ENCODE assay signal across 16 cellular contexts in the genomic region with DNA sequence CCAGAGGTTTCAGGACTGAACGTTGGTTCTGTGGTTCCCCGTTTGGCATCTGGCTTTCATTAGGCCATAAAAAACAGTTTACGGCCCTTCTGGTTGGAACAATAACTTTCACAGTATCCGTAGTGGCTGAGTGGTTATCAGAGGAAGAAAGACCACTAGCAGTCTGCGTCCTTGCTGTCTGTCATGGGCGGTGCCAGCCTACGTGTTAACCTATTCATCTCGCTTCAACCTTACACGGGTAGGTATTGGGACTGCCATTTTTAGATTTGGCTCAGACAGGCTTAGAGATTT. TPM values are rescaled to one million over a fixed set of nuclear protein-coding genes. Genes with fewer than 3 reads are reported as not detected.
DNase-seq lines count a peak whose midpoint lies in the region; ATAC-seq and TF ChIP-seq lines count a peak whose summit lies in the region.
"Had no signal": no experiment of that assay in that cellular context is flagged by ENCODE, and none has a peak within 500 bp of the region (broad histone marks: within the 10 kb centered on the region; RNA-seq: fewer than 3 reads in every experiment).

No MANE protein-coding gene starts in this region.

- H3K4me1 ChIP-seq in SJCRH30: peaks cover 6% of the 10 kb centered on the region; the same call in 1 of the 2 replicates

- H3K4me3 ChIP-seq in WERI-Rb-1 (ENCODE audit: low read depth, low read length) (no peak overlapping the region), SJCRH30 (no peak overlapping the region)
- H3K4me3 ChIP-seq: neural progenitor cell, tibial nerve had no signal

- no peak for ATAC-seq in stimulated activated naive CD8-positive, alpha-beta T cell treated with anti-CD3 and anti-CD28 coated beads, Interleukin-15, Interleukin-2, amounts not matched to agents 100 U/mL and 50 U/mL, for 24 hours

- no peak for TF ChIP-seq CTCF in WERI-Rb-1 (IDR thresholded peaks at IDR 0.05; ENCODE audit: low read depth, low read length)

- H3K27ac ChIP-seq in WERI-Rb-1: no peak overlapping the region
- no peak overlapping the region for H3K27ac ChIP-seq in SJCRH30
- H3K27ac ChIP-seq: neural progenitor cell, tibial nerve had no signal

- H3K9me3 ChIP-seq in WERI-Rb-1 (ENCODE audit: severe bottlenecking): no peaks in the 10 kb centered on the region
- no peaks in the 10 kb centered on the region for H3K9me3 ChIP-seq in SJCRH30 (replicated peaks)
- H3K9me3 ChIP-seq: tibial nerve had no signal

- H3K36me3 ChIP-seq in WERI-Rb-1 (no peaks in the 10 kb centered on the region), SJCRH30 (no peaks in the 10 kb centered on the region)
- H3K36me3 ChIP-seq: neural progenitor cell, tibial nerve had no signal

- H3K27me3 ChIP-seq in WERI-Rb-1 (ENCODE audit: insufficient read depth, low read depth, severe bottlenecking): no peaks in the 10 kb centered on the region
- H3K27me3 ChIP-seq in SJCRH30: no peaks in the 10 kb centered on the region
- H3K27me3 ChIP-seq: neural progenitor cell, tibial nerve had no signal

- DNase-seq in NOMO-1 treated with DMSO at 0.1 percent for 48 hours (lab: John Stamatoyannopoulos, UW; ENCODE audit: unreplicated experiment): peak; percentile 35
- DNase-seq in NOMO-1 treated with dmso at 0.1 percent for 144 hours (lab: John Stamatoyannopoulos, UW; ENCODE audit: unreplicated experiment): no peak
- peak; percentile 53 for DNase-seq in SW480 (ENCODE audit: low spot score)
- peak; percentile 81 for DNase-seq in islet precursor cell
- DNase-seq in stimulated activated naive CD8-positive, alpha-beta T cell treated with anti-CD3 and anti-CD28 coated beads, Interleukin-15, Interleukin-2, amounts not matched to agents 100 U/mL and 50 U/mL, for 24 hours: no peak
- DNase-seq in WERI-Rb-1: no peak
- DNase-seq in SJCRH30: no peak
- no peak for DNase-seq in AG08396 (ENCODE audit: low spot score)
- DNase-seq: activated CD4-positive, alpha-beta T cell treated with anti-CD3 and anti-CD28 coated beads, Interleukin-2, amount 50 U/mL, for 4 hours; activated T-cell treated with anti-CD3 and anti-CD28 coated beads, Interleukin-2, amount 50 U/mL, for 48 hours; GDM1; NCI-H1436 treated with DMSO at 0.1 percent for 48 hours; SHP77; stimulated activated CD4-positive, alpha-beta T cell treated with anti-CD3 and anti-CD28 coated beads, Interleukin-4, amount 100 ng/mL, for 24 hours had no signal

RNA-seq across cellular contexts. Expression of gene ROCK2, which starts 42.6 kb away (rescaled TPM):
- 50.5 and 61.2 TPM in 2 replicates for total RNA-seq in SJCRH30 (2014; rRNA removed; shearing (Covaris generic))

Comparison
In these comparisons a context has a peak if more than half of its experiments do, and no peak if none do; other contexts are left out.
1. DNase-seq: peak in NOMO-1 treated with DMSO at 0.1 percent for 48 hours (single experiment), SW480 (single experiment) and islet precursor cell (single experiment); none in NOMO-1 treated with dmso at 0.1 percent for 144 hours (single experiment), stimulated activated naive CD8-positive, alpha-beta T cell treated with anti-CD3 and anti-CD28 coated beads, Interleukin-15, Interleukin-2, amounts not matched to agents 100 U/mL and 50 U/mL, for 24 hours (single experiment), WERI-Rb-1 (single experiment), SJCRH30 (0 of 2) and AG08396 (single experiment).